Comparison of ENCODE assay signal across 25 cellular contexts in genomic region chr16:88622866-88623265, GRCh38. TPM values are rescaled to one million over a fixed set of nuclear protein-coding genes. Genes with fewer than 3 reads are reported as not detected.
DNase-seq lines count a peak whose midpoint lies in the region; ATAC-seq, FAIRE-seq and TF ChIP-seq lines count a peak whose summit lies in the region.
"Had no signal": no experiment of that assay in that cellular context is flagged by ENCODE, and none has a peak within 500 bp of the region (broad histone marks: within the 10 kb centered on the region; RNA-seq: fewer than 3 reads in every experiment).

No MANE protein-coding gene starts in this region.

- CTCF ChIA-PET in K562 (lab: Yijun Ruan, JAX; ENCODE audit: low intra/inter-chr PET ratio) (no interaction called here), RWPE1 (lab: Yijun Ruan, JAX) (no interaction called here)

- no peak overlapping the region for H3K4me3 Mint-ChIP-seq in stimulated activated naive CD8-positive, alpha-beta T cell treated with anti-CD3 and anti-CD28 coated beads, Interleukin-15, Interleukin-2, amounts not matched to agents 100 ng/mL and 50 ng/mL, for 24 hours

- peaks cover under 1% of the 10 kb centered on the region; the same call in 1 of the 2 replicates for H4K20me1 ChIP-seq in K562 (replicated peaks; ENCODE audit: control insufficient read depth, insufficient read depth, low read length)

- TF ChIP-seq POLR2A in K562 (conservative IDR thresholded peaks at IDR 0.05) = no peak

- BruUV-seq in K562 (replicated peaks; lab: Mats Ljungman, UMichigan) = no TSS peak

- TF ChIP-seq CTCF in K562 (IDR thresholded peaks at IDR 0.05 in 2 of 3, conservative IDR thresholded peaks at IDR 0.05 in 1 of 3; ENCODE audit: insufficient read depth in 2 of 3, low read depth in 1 of 3, low read length in 3 of 3) (no peak), RWPE1 (conservative IDR thresholded peaks at IDR 0.05; ENCODE audit: low read depth) (no peak)

- no peak overlapping the region for H3K4me3 ChIP-seq in K562
- H3K4me3 ChIP-seq: A549, SK-N-MC had no signal

- H3K27ac ChIP-seq in K562 (ENCODE audit: extremely low read depth, low read depth, low read length) (no peak overlapping the region), temporal lobe (ENCODE audit: low read depth, low read length) (peak overlapping the region; percentile 13), RWPE1 (no peak overlapping the region)
- H3K27ac ChIP-seq: A549, HL-60, SK-N-MC had no signal

- H3K27me3 ChIP-seq in K562 (ENCODE audit: control insufficient read depth in 2 of 2, insufficient read depth in 2 of 2, low read length in 2 of 2) = no peaks in the 10 kb centered on the region
- H3K27me3 ChIP-seq: BE2C had no signal

- peaks cover 26% of the 10 kb centered on the region for H3K4me1 Mint-ChIP-seq in stimulated activated naive CD8-positive, alpha-beta T cell treated with anti-CD3 and anti-CD28 coated beads, Interleukin-15, Interleukin-2, amounts not matched to agents 100 ng/mL and 50 ng/mL, for 24 hours (ENCODE audit: low read depth)

- in situ Hi-C loops in K562 (cut with MboI) = no loop called here

- 95% methylated on average over 26 of the region's 29 CpGs for WGBS in K562 (ENCODE audit: insufficient coverage, low coverage, missing lambda C conversion rate)

- POLR2A ChIA-PET in K562 (lab: Yijun Ruan, JAX) (interaction anchor here (0.6 kb wide), 3 partner anchors 8 to 87 kb away, joined by 3 read pairs; no protein-coding TSS in a partner anchor), RWPE1 (lab: Yijun Ruan, JAX; ENCODE audit: low non-redundant PET) (no interaction called here)

- H3K4me1 ChIP-seq in K562 (replicated peaks in 1 of 2; ENCODE audit: control insufficient read depth in 2 of 2, insufficient read depth in 2 of 2, low read length in 2 of 2) = peaks cover 10 to 40% of the 10 kb centered on the region in 2 experiments; a peak in 4 of 5 replicates
- H3K4me1 ChIP-seq: A549, BE2C had no signal

- peaks cover 91% of the 10 kb centered on the region for H3K36me3 ChIP-seq in K562 (ENCODE audit: control insufficient read depth, insufficient read depth, low read length)

- H2AFZ ChIP-seq in K562 (ENCODE audit: low read depth, low read length) = no peak overlapping the region

- no peak overlapping the region; a peak in 1 of 4 replicates for H3K9ac ChIP-seq in K562 (ENCODE audit: insufficient read depth in 1 of 2, low read depth in 2 of 2, low read length in 2 of 2)

- H3K9me3 Mint-ChIP-seq in stimulated activated naive CD8-positive, alpha-beta T cell treated with anti-CD3 and anti-CD28 coated beads, Interleukin-15, Interleukin-2, amounts not matched to agents 100 ng/mL and 50 ng/mL, for 24 hours = no peaks in the 10 kb centered on the region

- H3K9me1 ChIP-seq in K562 (ENCODE audit: control insufficient read depth, insufficient read depth, low read length) = peaks cover 4% of the 10 kb centered on the region

- H3K79me2 ChIP-seq in K562 (ENCODE audit: control insufficient read depth, insufficient read depth, low read length) = peaks cover 25% of the 10 kb centered on the region

- ATAC-seq in stimulated activated naive CD8-positive, alpha-beta T cell treated with anti-CD3 and anti-CD28 coated beads, Interleukin-15, Interleukin-2, amounts not matched to agents 100 U/mL and 50 U/mL, for 24 hours = no peak
- no peak for ATAC-seq in K562
- ATAC-seq: A549 had no signal

- DNase-seq in stimulated activated naive CD8-positive, alpha-beta T cell treated with anti-CD3 and anti-CD28 coated beads, Interleukin-15, Interleukin-2, amounts not matched to agents 100 U/mL and 50 U/mL, for 24 hours = no peak
- no peak for DNase-seq in K562 (ENCODE audit: extremely low read depth in 1 of 4, low spot score in 3 of 4)
- DNase-seq in inferior parietal cortex (ENCODE audit: extremely low spot score) = peak; percentile 6
- DNase-seq in NCI-H345 (lab: John Stamatoyannopoulos, UW) = no peak
- no peak for DNase-seq in RWPE1 (ENCODE audit: low spot score)
- DNase-seq in HUDEP-2 (lab: John Stamatoyannopoulos, UW; ENCODE audit: unreplicated experiment in 76 of 76) = no peak
- DNase-seq: BE2C, DMS153, GOT3, HCEC 1CT, KG1, NCI-H1105 treated with DMSO at 0.1 percent for 48 hours, NCI-H2029 treated with DMSO at 0.1 percent for 48 hours, NCI-H2171, NCI-H524 treated with DMSO at 0.1 percent for 48 hours, SHP77 had no signal

- FAIRE-seq in K562 (lab: Jason Lieb, UNC) = no peak
- FAIRE-seq: A549, GM12892, GM18507 had no signal

- no peak for TF ChIP-seq RAD21 in K562 (CRISPR knock-in tag; conservative IDR thresholded peaks at IDR 0.05 in 1 of 2, IDR thresholded peaks at IDR 0.05 in 1 of 2)

- TF ChIP-seq EP300 in K562 (IDR thresholded peaks at IDR 0.05; ENCODE audit: low read length) = no peak

- intact Hi-C loops in K562 (cut with micrococcal nuclease) = no loop called here

- no peaks in the 10 kb centered on the region for H3K9me3 ChIP-seq in K562 (replicated peaks; ENCODE audit: control insufficient read depth, insufficient read depth, low read depth, low read length)
- H3K9me3 ChIP-seq: A549, BE2C had no signal

- no peaks in the 10 kb centered on the region for H3K27me3 Mint-ChIP-seq in stimulated activated naive CD8-positive, alpha-beta T cell treated with anti-CD3 and anti-CD28 coated beads, Interleukin-15, Interleukin-2, amounts not matched to agents 100 ng/mL and 50 ng/mL, for 24 hours

- H3K27ac Mint-ChIP-seq in stimulated activated naive CD8-positive, alpha-beta T cell treated with anti-CD3 and anti-CD28 coated beads, Interleukin-15, Interleukin-2, amounts not matched to agents 100 ng/mL and 50 ng/mL, for 24 hours = peak overlapping the region; percentile 31

- peaks cover 58% of the 10 kb centered on the region for H3K36me3 Mint-ChIP-seq in stimulated activated naive CD8-positive, alpha-beta T cell treated with anti-CD3 and anti-CD28 coated beads, Interleukin-15, Interleukin-2, amounts not matched to agents 100 ng/mL and 50 ng/mL, for 24 hours (ENCODE audit: low read depth)

- H3K4me2 ChIP-seq in K562 (ENCODE audit: insufficient read depth, low read length) = no peak overlapping the region
- H3K4me2 ChIP-seq: A549 had no signal

RNA-seq across cellular contexts. Expression of gene IL17C, which starts 15.5 kb away (rescaled TPM):
- total RNA-seq in K562 (2011; cell fraction: chromatin; rRNA removed; ENCODE audit: low replicate concordance) = not detected in 2 replicates
- total RNA-seq in K562 (2011; cell fraction: nucleolus; rRNA removed) = not detected in 2 replicates
- total RNA-seq in K562 (2011; cell fraction: nucleoplasm; rRNA removed) = not detected in 2 replicates
- total RNA-seq in K562 (2014; rRNA removed) (not detected in 2 replicates), K562 (2014; rRNA removed; fragmentation: Illumina TruSeq; extraction: Trizol) (not detected in 2 replicates), K562 (2015; rRNA removed; fragmentation: Illumina TruSeq; extraction: Trizol) (not detected in 2 replicates), K562 (2021) (not detected in 2 replicates), temporal lobe (not detected)
- polyA plus RNA-seq in K562 (2011; rRNA removed) (not detected in 2 replicates), K562 (2014; fragmentation: Illumina TruSeq; extraction: Trizol) (not detected in 2 replicates), K562 (2014; fragmentation: Nextera tagmentation; extraction: Ambion mirVana) (not detected), K562 (2014; rRNA removed) (not detected in 2 replicates)
- not detected in 2 replicates for polyA plus RNA-seq in K562 (2011; cell fraction: cytosol; rRNA removed)
- 0.21 TPM in 1 of 2 replicates, not detected in the other for polyA plus RNA-seq in K562 (2011; cell fraction: nucleus; rRNA removed)
- polyA plus RNA-seq in K562 (2012) = not detected in 2 replicates
- polyA minus RNA-seq in K562 (2011; rRNA and poly(A)+ RNA removed) = not detected in 2 replicates
- polyA minus RNA-seq in K562 (2011; cell fraction: cytosol; rRNA and poly(A)+ RNA removed) = not detected in 2 replicates
- polyA minus RNA-seq in K562 (2011; cell fraction: nucleus; rRNA and poly(A)+ RNA removed) = not detected in 2 replicates
- total RNA-seq: G401, RPMI7951 had no signal
- polyA plus RNA-seq: A549 had no signal

RNA-seq across cellular contexts. Expression of gene CYBA, which starts 28.0 kb away (rescaled TPM):
- total RNA-seq in K562 (2011; cell fraction: chromatin; rRNA removed; ENCODE audit: low replicate concordance) = 136 and 579 TPM in 2 replicates
- 819 and 943 TPM in 2 replicates for total RNA-seq in K562 (2011; cell fraction: nucleolus; rRNA removed)
- 427 and 435 TPM in 2 replicates for total RNA-seq in K562 (2011; cell fraction: nucleoplasm; rRNA removed)
- 683 and 757 TPM in 2 replicates for total RNA-seq in K562 (2014; rRNA removed)
- total RNA-seq in K562 (2014; rRNA removed; fragmentation: Illumina TruSeq; extraction: Trizol) = 44.5 and 72.5 TPM in 2 replicates
- total RNA-seq in K562 (2015; rRNA removed; fragmentation: Illumina TruSeq; extraction: Trizol) = 196 and 239 TPM in 2 replicates
- total RNA-seq in K562 (2021) = 384 and 422 TPM in 2 replicates
- 93.0 and 157 TPM in 2 replicates for polyA plus RNA-seq in K562 (2011; rRNA removed)
- 366 and 963 TPM in 2 replicates for polyA plus RNA-seq in K562 (2011; cell fraction: cytosol; rRNA removed)
- polyA plus RNA-seq in K562 (2011; cell fraction: nucleus; rRNA removed) = 349 and 566 TPM in 2 replicates
- polyA plus RNA-seq in K562 (2012) = 346 and 377 TPM in 2 replicates
- 63.5 and 240 TPM in 2 replicates for polyA plus RNA-seq in K562 (2014; fragmentation: Illumina TruSeq; extraction: Trizol)
- polyA plus RNA-seq in K562 (2014; fragmentation: Nextera tagmentation; extraction: Ambion mirVana) = under 1 TPM; 0.34 to 0.45 TPM
- 519 and 579 TPM in 2 replicates for polyA plus RNA-seq in K562 (2014; rRNA removed)
- polyA minus RNA-seq in K562 (2011; rRNA and poly(A)+ RNA removed) = 40.1 and 80.4 TPM in 2 replicates
- polyA minus RNA-seq in K562 (2011; cell fraction: cytosol; rRNA and poly(A)+ RNA removed) = 249 and 254 TPM in 2 replicates
- polyA minus RNA-seq in K562 (2011; cell fraction: nucleus; rRNA and poly(A)+ RNA removed) = 78.6 and 83.5 TPM in 2 replicates
- 13.5 TPM for total RNA-seq in temporal lobe

RNA-seq across cellular contexts. Expression of gene MVD, which starts 40.0 kb away (rescaled TPM):
- 321 and 787 TPM in 2 replicates for total RNA-seq in K562 (2011; cell fraction: chromatin; rRNA removed; ENCODE audit: low replicate concordance)
- total RNA-seq in K562 (2011; cell fraction: nucleolus; rRNA removed) = 569 and 688 TPM in 2 replicates
- 436 and 479 TPM in 2 replicates for total RNA-seq in K562 (2011; cell fraction: nucleoplasm; rRNA removed)
- total RNA-seq in K562 (2014; rRNA removed) (89.2 and 121 TPM in 2 replicates), K562 (2014; rRNA removed; fragmentation: Illumina TruSeq; extraction: Trizol) (17.6 and 26.6 TPM in 2 replicates), K562 (2015; rRNA removed; fragmentation: Illumina TruSeq; extraction: Trizol) (45.3 and 45.5 TPM in 2 replicates), K562 (2021) (126 and 141 TPM in 2 replicates), temporal lobe (48.9 TPM)
- polyA plus RNA-seq in K562 (2011; rRNA removed) (53.9 and 168 TPM in 2 replicates), K562 (2014; fragmentation: Illumina TruSeq; extraction: Trizol) (32.9 and 65.4 TPM in 2 replicates), K562 (2014; fragmentation: Nextera tagmentation; extraction: Ambion mirVana) (10 to 100 TPM; 12.2 to 15.4 TPM), K562 (2014; rRNA removed) (65.6 and 82.5 TPM in 2 replicates)
- polyA plus RNA-seq in K562 (2011; cell fraction: cytosol; rRNA removed) = 114 and 126 TPM in 2 replicates
- polyA plus RNA-seq in K562 (2011; cell fraction: nucleus; rRNA removed) = 587 and 718 TPM in 2 replicates
- polyA plus RNA-seq in K562 (2012) = 111 and 112 TPM in 2 replicates
- 19.0 and 22.9 TPM in 2 replicates for polyA minus RNA-seq in K562 (2011; rRNA and poly(A)+ RNA removed)
- 57.7 and 136 TPM in 2 replicates for polyA minus RNA-seq in K562 (2011; cell fraction: cytosol; rRNA and poly(A)+ RNA removed)
- polyA minus RNA-seq in K562 (2011; cell fraction: nucleus; rRNA and poly(A)+ RNA removed) = 78.2 and 151 TPM in 2 replicates

RNA-seq across cellular contexts. Expression of gene ZC3H18, which starts 52.7 kb away (rescaled TPM):
- total RNA-seq in K562 (2011; cell fraction: chromatin; rRNA removed; ENCODE audit: low replicate concordance) = 74.4 and 112 TPM in 2 replicates
- total RNA-seq in K562 (2011; cell fraction: nucleolus; rRNA removed) = 51.3 and 61.4 TPM in 2 replicates
- 61.1 and 63.4 TPM in 2 replicates for total RNA-seq in K562 (2011; cell fraction: nucleoplasm; rRNA removed)
- 26.9 and 35.1 TPM in 2 replicates for total RNA-seq in K562 (2014; rRNA removed)
- total RNA-seq in K562 (2014; rRNA removed; fragmentation: Illumina TruSeq; extraction: Trizol) = 16.0 and 16.3 TPM in 2 replicates
- total RNA-seq in K562 (2015; rRNA removed; fragmentation: Illumina TruSeq; extraction: Trizol) = 31.1 and 33.9 TPM in 2 replicates
- total RNA-seq in K562 (2021) = 81.3 and 88.7 TPM in 2 replicates
- polyA plus RNA-seq in K562 (2011; rRNA removed) = 12.5 and 15.8 TPM in 2 replicates
- polyA plus RNA-seq in K562 (2011; cell fraction: cytosol; rRNA removed) = 10.1 and 15.8 TPM in 2 replicates
- 43.3 and 65.6 TPM in 2 replicates for polyA plus RNA-seq in K562 (2011; cell fraction: nucleus; rRNA removed)
- 57.6 and 59.2 TPM in 2 replicates for polyA plus RNA-seq in K562 (2012)
- 60.7 and 65.3 TPM in 2 replicates for polyA plus RNA-seq in K562 (2014; fragmentation: Illumina TruSeq; extraction: Trizol)
- polyA plus RNA-seq in K562 (2014; fragmentation: Nextera tagmentation; extraction: Ambion mirVana) = 1 to 10 TPM; 1.7 to 2.0 TPM
- 37.1 and 49.2 TPM in 2 replicates for polyA plus RNA-seq in K562 (2014; rRNA removed)
- polyA minus RNA-seq in K562 (2011; rRNA and poly(A)+ RNA removed) = 7.9 and 9.1 TPM in 2 replicates
- 23.7 and 30.6 TPM in 2 replicates for polyA minus RNA-seq in K562 (2011; cell fraction: cytosol; rRNA and poly(A)+ RNA removed)
- polyA minus RNA-seq in K562 (2011; cell fraction: nucleus; rRNA and poly(A)+ RNA removed) = 17.5 and 19.1 TPM in 2 replicates
- total RNA-seq in temporal lobe = 9.1 TPM
